In genomic region chr18:32213693-32214092, GRCh38 we compare ENCODE assay signal across 22 cellular contexts. TPM values are rescaled to one million over a fixed set of nuclear protein-coding genes. Genes with fewer than 3 reads are reported as not detected.
"Had no signal": no experiment of that assay in that cellular context is flagged by ENCODE, and none has a peak within 500 bp of the region (broad histone marks: within the 10 kb centered on the region; RNA-seq: fewer than 3 reads in every experiment).

No MANE protein-coding gene starts in this region.

- H3K9me3 ChIP-seq: prostate gland, spleen, testis had no signal

- H3K27me3 Mint-ChIP-seq: activated CD4-positive, alpha-beta memory T cell treated with anti-CD3 and anti-CD28 coated beads for 36 hours; activated naive CD8-positive, alpha-beta T cell; dendritic cell treated with granulocyte-macrophage colony-stimulating factor and Interleukin-4, amounts not matched to agents 40 ng/mL and 50 ng/mL, for 4 days; stimulated activated memory B cell treated with anti-CD40 and anti-IgM and Interleukin-4, amounts not matched to agents 10 μg/mL and 1 μg/mL and 100 μg/mL, for 72 hours had no signal

- H3K36me3 Mint-ChIP-seq: activated CD4-positive, alpha-beta memory T cell treated with anti-CD3 and anti-CD28 coated beads for 36 hours; activated naive CD8-positive, alpha-beta T cell; stimulated activated memory B cell treated with anti-CD40 and anti-IgM and Interleukin-4, amounts not matched to agents 10 μg/mL and 1 μg/mL and 100 μg/mL, for 72 hours; WTC11 had no signal

- H3K36me3 ChIP-seq: prostate gland, spleen had no signal

- H3K9me3 Mint-ChIP-seq: activated CD4-positive, alpha-beta memory T cell treated with anti-CD3 and anti-CD28 coated beads for 36 hours; activated T-helper 1 cell treated with anti-CD3 and anti-CD28 coated beads, Interleukin-12 subunit alpha, Interleukin-12 subunit beta, Interleukin-2, Interleukin-4 antibody, amounts not matched to agents 30 ng/mL and 10 ng/mL and 1 ng/mL, durations not matched to agents 14 hours and 24 hours and 36 hours; dendritic cell treated with granulocyte-macrophage colony-stimulating factor and Interleukin-4, amounts not matched to agents 40 ng/mL and 50 ng/mL, for 4 days; neural crest cell; stimulated activated memory B cell treated with anti-CD40 and anti-IgM and Interleukin-4, amounts not matched to agents 10 μg/mL and 1 μg/mL and 100 μg/mL, for 72 hours; T-helper 2 cell treated with Interferon-gamma antibody and Interleukin-4, amounts not matched to agents 5 μg/mL and 100 μg/mL, for 36 hours; WTC11 had no signal

- H3K4me3 Mint-ChIP-seq: activated CD4-positive, alpha-beta memory T cell treated with anti-CD3 and anti-CD28 coated beads for 36 hours; activated naive CD8-positive, alpha-beta T cell; activated T-helper 1 cell treated with anti-CD3 and anti-CD28 coated beads, Interleukin-12 subunit alpha, Interleukin-12 subunit beta, Interleukin-2, Interleukin-4 antibody, amounts not matched to agents 30 ng/mL and 10 ng/mL and 1 ng/mL, durations not matched to agents 14 hours and 24 hours and 36 hours; dendritic cell treated with granulocyte-macrophage colony-stimulating factor and Interleukin-4, amounts not matched to agents 40 ng/mL and 50 ng/mL, for 4 days; neural crest cell; stimulated activated memory B cell treated with anti-CD40 and anti-IgM and Interleukin-4, amounts not matched to agents 10 μg/mL and 1 μg/mL and 100 μg/mL, for 72 hours; T-helper 2 cell treated with Interferon-gamma antibody and Interleukin-4, amounts not matched to agents 5 μg/mL and 100 μg/mL, for 36 hours; WTC11 had no signal

- H3K4me3 ChIP-seq: prostate gland, spleen, testis had no signal

- DNase-seq: activated CD4-positive, alpha-beta memory T cell treated with anti-CD3 and anti-CD28 coated beads for 36 hours; activated CD4-positive, alpha-beta T cell treated with anti-CD3 and anti-CD28 coated beads for 4 hours; activated gamma-delta T cell treated with Interleukin-2 at 50 U/mL for 16 hours; activated T-cell treated with anti-CD3 and anti-CD28 coated beads for 4 hours; effector CD8-positive, alpha-beta T cell; left cardiac atrium; spleen; stimulated activated CD4-positive, alpha-beta T cell treated with anti-CD3 and anti-CD28 coated beads, Interleukin-4, amount 100 ng/mL, for 4 hours; testis had no signal

- ATAC-seq: left cardiac atrium; sciatic nerve; stimulated activated memory B cell treated with anti-CD40 and anti-IgM and Interleukin-4, amounts not matched to agents 10 μg/mL and 1 μg/mL and 100 μg/mL, for 72 hours; WTC11 had no signal

- H3K4me1 ChIP-seq: prostate gland, spleen, testis had no signal

- H3K27ac Mint-ChIP-seq: activated CD4-positive, alpha-beta memory T cell treated with anti-CD3 and anti-CD28 coated beads for 36 hours; activated naive CD8-positive, alpha-beta T cell; activated T-helper 1 cell treated with anti-CD3 and anti-CD28 coated beads, Interleukin-12 subunit alpha, Interleukin-12 subunit beta, Interleukin-2, Interleukin-4 antibody, amounts not matched to agents 30 ng/mL and 10 ng/mL and 1 ng/mL, durations not matched to agents 14 hours and 24 hours and 36 hours; dendritic cell treated with granulocyte-macrophage colony-stimulating factor and Interleukin-4, amounts not matched to agents 40 ng/mL and 50 ng/mL, for 4 days; stimulated activated memory B cell treated with anti-CD40 and anti-IgM and Interleukin-4, amounts not matched to agents 10 μg/mL and 1 μg/mL and 100 μg/mL, for 72 hours; T-helper 2 cell treated with Interferon-gamma antibody and Interleukin-4, amounts not matched to agents 5 μg/mL and 100 μg/mL, for 36 hours; WTC11 had no signal

- H3K27ac ChIP-seq: prostate gland, spleen, testis had no signal

- H3K4me1 Mint-ChIP-seq: neural crest cell; stimulated activated memory B cell treated with anti-CD40 and anti-IgM and Interleukin-4, amounts not matched to agents 10 μg/mL and 1 μg/mL and 100 μg/mL, for 72 hours; WTC11 had no signal

- FAIRE-seq: islet of Langerhans, TTC549 had no signal

- H3K27me3 ChIP-seq: spleen, testis had no signal

RNA-seq across cellular contexts. Expression of gene MEP1B, which starts 23.9 kb away (rescaled TPM):
- total RNA-seq: activated T-helper 1 cell treated with anti-CD3 and anti-CD28 coated beads, Interleukin-12 subunit alpha, Interleukin-12 subunit beta, Interleukin-2, Interleukin-4 antibody, amounts not matched to agents 30 ng/mL and 10 ng/mL and 1 ng/mL, durations not matched to agents 14 hours and 24 hours and 36 hours; glomerular endothelial cell; left cardiac atrium; neural crest cell; sciatic nerve; ureter; WTC11 had no signal
- polyA plus RNA-seq: spleen had no signal
